In genomic region chr2:239025951-239026461, GRCh38 we compare ENCODE assay signal across 13 cellular contexts.
"Had no signal": no experiment of that assay in that cellular context is flagged by ENCODE, and none has a peak within 500 bp of the region (broad histone marks: within the 10 kb centered on the region; RNA-seq: fewer than 3 reads in every experiment).

No MANE protein-coding gene starts in this region.

- H3K27ac Mint-ChIP-seq: activated CD8-positive, alpha-beta memory T cell treated with anti-CD3 and anti-CD28 coated beads, Interleukin-2, amount 10 ng/mL, durations not matched to agents 7 days and 5 days; activated naive CD8-positive, alpha-beta T cell treated with anti-CD3 and anti-CD28 coated beads for 36 hours; activated T-cell treated with anti-CD3 and anti-CD28 coated beads, Interleukin-2, amount 50 U/mL, for 24 hours; naive B cell; stimulated activated naive CD8-positive, alpha-beta T cell treated with anti-CD3 and anti-CD28 coated beads, Interleukin-15, amount 100 ng/mL, for 72 hours; T-cell had no signal

- ATAC-seq: activated CD8-positive, alpha-beta memory T cell treated with anti-CD3 and anti-CD28 coated beads, Interleukin-2, amount 10 ng/mL, durations not matched to agents 7 days and 5 days; stimulated activated naive CD8-positive, alpha-beta T cell treated with anti-CD3 and anti-CD28 coated beads, Interleukin-15, amount 100 ng/mL, for 72 hours; T-cell had no signal

- DNase-seq: activated CD4-positive, alpha-beta T cell treated with anti-CD3 and anti-CD28 coated beads for 1 hour; activated CD4-positive, alpha-beta T cell treated with anti-CD3 and anti-CD28 coated beads, Interleukin-2, amount 50 U/mL, for 48 hours; activated CD8-positive, alpha-beta memory T cell treated with anti-CD3 and anti-CD28 coated beads, Interleukin-2, amount 10 ng/mL, durations not matched to agents 7 days and 5 days; activated gamma-delta T cell treated with Interleukin-2 at 50 U/mL for 16 hours; activated naive CD8-positive, alpha-beta T cell treated with anti-CD3 and anti-CD28 coated beads for 36 hours; activated T-cell treated with anti-CD3 and anti-CD28 coated beads, Interleukin-2, amount 50 U/mL, for 24 hours; naive B cell; stimulated activated CD4-positive, alpha-beta T cell treated with anti-CD3 and anti-CD28 coated beads, Interleukin-15, amount 100 ng/mL, for 24 hours; stimulated activated CD4-positive, alpha-beta T cell treated with anti-CD3 and anti-CD28 coated beads, Interleukin-4, amount 100 ng/mL, for 4 hours; stimulated activated naive CD8-positive, alpha-beta T cell treated with anti-CD3 and anti-CD28 coated beads, Interleukin-15, amount 100 ng/mL, for 72 hours; T-cell; T1000 had no signal

- H3K4me3 ChIP-seq: dorsolateral prefrontal cortex had no signal

- H3K4me3 Mint-ChIP-seq: activated CD8-positive, alpha-beta memory T cell treated with anti-CD3 and anti-CD28 coated beads, Interleukin-2, amount 10 ng/mL, durations not matched to agents 7 days and 5 days; activated naive CD8-positive, alpha-beta T cell treated with anti-CD3 and anti-CD28 coated beads for 36 hours; activated T-cell treated with anti-CD3 and anti-CD28 coated beads, Interleukin-2, amount 50 U/mL, for 24 hours; naive B cell; stimulated activated naive CD8-positive, alpha-beta T cell treated with anti-CD3 and anti-CD28 coated beads, Interleukin-15, amount 100 ng/mL, for 72 hours; T-cell had no signal

- H3K4me1 Mint-ChIP-seq: activated CD8-positive, alpha-beta memory T cell treated with anti-CD3 and anti-CD28 coated beads, Interleukin-2, amount 10 ng/mL, durations not matched to agents 7 days and 5 days; activated naive CD8-positive, alpha-beta T cell treated with anti-CD3 and anti-CD28 coated beads for 36 hours; naive B cell; stimulated activated naive CD8-positive, alpha-beta T cell treated with anti-CD3 and anti-CD28 coated beads, Interleukin-15, amount 100 ng/mL, for 72 hours; T-cell had no signal

- H3K9me3 Mint-ChIP-seq: activated naive CD8-positive, alpha-beta T cell treated with anti-CD3 and anti-CD28 coated beads for 36 hours; activated T-cell treated with anti-CD3 and anti-CD28 coated beads, Interleukin-2, amount 50 U/mL, for 24 hours; naive B cell; stimulated activated naive CD8-positive, alpha-beta T cell treated with anti-CD3 and anti-CD28 coated beads, Interleukin-15, amount 100 ng/mL, for 72 hours; T-cell had no signal

- H3K36me3 Mint-ChIP-seq: activated CD8-positive, alpha-beta memory T cell treated with anti-CD3 and anti-CD28 coated beads, Interleukin-2, amount 10 ng/mL, durations not matched to agents 7 days and 5 days; activated naive CD8-positive, alpha-beta T cell treated with anti-CD3 and anti-CD28 coated beads for 36 hours; naive B cell; T-cell had no signal

- H3K27me3 ChIP-seq: dorsolateral prefrontal cortex had no signal
